In the genomic region with DNA sequence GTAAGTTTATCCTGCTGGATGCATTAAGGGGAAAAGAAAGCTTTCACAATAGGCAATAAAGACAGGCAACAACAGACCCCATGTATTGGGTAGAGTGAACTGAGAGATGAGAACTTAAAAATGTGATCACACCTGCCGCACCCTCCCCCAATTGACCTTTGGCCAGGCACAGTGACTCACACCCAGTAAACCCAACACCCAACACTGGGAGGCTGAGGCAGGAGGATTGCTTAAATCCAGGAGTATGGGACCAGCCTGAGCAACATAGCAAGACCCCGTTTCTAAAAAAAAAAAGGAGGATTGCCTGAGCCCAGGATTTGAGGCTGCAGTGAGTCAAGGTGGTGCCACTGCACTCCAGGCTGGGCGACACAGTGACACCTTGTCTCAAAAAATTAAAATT, we compare ENCODE assay signal across 1 cellular context.
TF ChIP-seq lines count a peak whose summit lies in the region.

No MANE protein-coding gene starts in this region.

TF ChIP-seq in HCT116, 20 proteins besides CTCF, POLR2A, EP300 and RAD21 (continued from another document):
- TF ChIP-seq TCF7L2 (IDR thresholded peaks at IDR 0.05; ENCODE audit: borderline replicate concordance, extremely low read depth, insufficient read depth, insufficient read length) (no peak), ZFX (IDR thresholded peaks at IDR 0.05) (no peak), FOSL1 (IDR thresholded peaks at IDR 0.05; ENCODE audit: low read depth) (peak; percentile 82), SP1 (IDR thresholded peaks at IDR 0.05; ENCODE audit: low read depth) (peak; percentile 90), EZH2 (IDR thresholded peaks at IDR 0.05) (no peak), JUND (IDR thresholded peaks at IDR 0.05) (peak; percentile 82), POLR2AphosphoS5 (IDR thresholded peaks at IDR 0.05; ENCODE audit: low read depth, low read length) (peak; percentile 30; the same call in 1 of the 2 replicates), CBX3 (IDR thresholded peaks at IDR 0.05; ENCODE audit: low read depth) (peak; percentile 90; the same call in 1 of the 2 replicates)
- TF ChIP-seq, protein P1, sequence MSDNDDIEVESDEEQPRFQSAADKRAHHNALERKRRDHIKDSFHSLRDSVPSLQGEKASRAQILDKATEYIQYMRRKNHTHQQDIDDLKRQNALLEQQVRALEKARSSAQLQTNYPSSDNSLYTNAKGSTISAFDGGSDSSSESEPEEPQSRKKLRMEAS (IDR thresholded peaks at IDR 0.05) = peak; percentile 55
- TF ChIP-seq, protein P2, sequence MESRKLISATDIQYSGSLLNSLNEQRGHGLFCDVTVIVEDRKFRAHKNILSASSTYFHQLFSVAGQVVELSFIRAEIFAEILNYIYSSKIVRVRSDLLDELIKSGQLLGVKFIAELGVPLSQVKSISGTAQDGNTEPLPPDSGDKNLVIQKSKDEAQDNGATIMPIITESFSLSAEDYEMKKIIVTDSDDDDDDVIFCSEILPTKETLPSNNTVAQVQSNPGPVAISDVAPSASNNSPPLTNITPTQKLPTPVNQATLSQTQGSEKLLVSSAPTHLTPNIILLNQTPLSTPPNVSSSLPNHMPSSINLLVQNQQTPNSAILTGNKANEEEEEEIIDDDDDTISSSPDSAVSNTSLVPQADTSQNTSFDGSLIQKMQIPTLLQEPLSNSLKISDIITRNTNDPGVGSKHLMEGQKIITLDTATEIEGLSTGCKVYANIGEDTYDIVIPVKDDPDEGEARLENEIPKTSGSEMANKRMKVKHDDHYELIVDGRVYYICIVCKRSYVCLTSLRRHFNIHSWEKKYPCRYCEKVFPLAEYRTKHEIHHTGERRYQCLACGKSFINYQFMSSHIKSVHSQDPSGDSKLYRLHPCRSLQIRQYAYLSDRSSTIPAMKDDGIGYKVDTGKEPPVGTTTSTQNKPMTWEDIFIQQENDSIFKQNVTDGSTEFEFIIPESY (IDR thresholded peaks at IDR 0.05; ENCODE audit: extremely low read depth, insufficient replicate concordance, low read length) = no peak
